ENCODE assay signal across 8 cellular contexts in genomic region chr10:5889624-5890518, GRCh38. TPM values are rescaled to one million over a fixed set of nuclear protein-coding genes. Genes with fewer than 3 reads are reported as not detected.
DNase-seq lines count a peak whose midpoint lies in the region; ATAC-seq and TF ChIP-seq lines count a peak whose summit lies in the region.

Gene ANKRD16, minus strand, starts transcription at chr10:5889893. Its CDS starts 539 bp downstream, at chr10:5889354.
Gene FBH1, plus strand, starts transcription at chr10:5890243. Its CDS starts 103 bp downstream, at chr10:5890346.

- TF ChIP-seq POLR2A in lower leg skin (IDR thresholded peaks at IDR 0.05), result no peak

- no peaks in the 10 kb centered on the region for H3K9me3 ChIP-seq in CD4-positive, CD25-positive, alpha-beta regulatory T cell (ENCODE audit: control insufficient read depth in 2 of 2, low read length in 2 of 2)

- DNase-seq in CD4-positive, CD25-positive, alpha-beta regulatory T cell, result peak; percentile 96 to 99 (median 96)
- DNase-seq in NCI-H774 (lab: John Stamatoyannopoulos, UW) (peak; percentile 97), dorsolateral prefrontal cortex (peak; percentile 94 to 99 (median 97)), lower leg skin (ENCODE audit: low spot score in 2 of 2) (peak; percentile 98 to 100)
- DNase-seq in activated CD4-positive, alpha-beta memory T cell treated with anti-CD3 and anti-CD28 coated beads for 36 hours, result peak; percentile 98
- DNase-seq in stimulated activated CD4-positive, alpha-beta T cell treated with anti-CD3 and anti-CD28 coated beads, Interleukin-4, amount 100 ng/mL, for 4 hours, result peak; percentile 97 to 99

- H3K4me1 Mint-ChIP-seq in CD4-positive, CD25-positive, alpha-beta regulatory T cell, result peaks cover 42 to 66% (median 52%) of the 10 kb centered on the region in 4 donors
- peaks cover 50% of the 10 kb centered on the region for H3K4me1 Mint-ChIP-seq in activated CD4-positive, alpha-beta memory T cell treated with anti-CD3 and anti-CD28 coated beads for 36 hours (ENCODE audit: low read depth)

- WGBS in lower leg skin, 2 donors, result 0% methylated on average over 33 to 53 of the region's 120 CpGs

- peaks cover 53% of the 10 kb centered on the region for H3K4me1 ChIP-seq in CD4-positive, CD25-positive, alpha-beta regulatory T cell (ENCODE audit: control insufficient read depth, insufficient read depth, low read length, poor library complexity, severe bottlenecking)

- H3K4me3 ChIP-seq in CD4-positive, CD25-positive, alpha-beta regulatory T cell (ENCODE audit: low read depth, low read length), result peak within 1 kb of the TSS; percentile 84
- H3K4me3 ChIP-seq in dorsolateral prefrontal cortex, result peak within 1 kb of the TSS; percentile 63 to 97 (median 92)
- H3K4me3 ChIP-seq in lower leg skin (ENCODE audit: low read depth, poor library complexity, severe bottlenecking), result peak within 1 kb of the TSS; percentile 86

- no peaks in the 10 kb centered on the region for H3K27me3 ChIP-seq in CD4-positive, CD25-positive, alpha-beta regulatory T cell (ENCODE audit: control insufficient read depth, insufficient read depth, low read length)
- no peaks in the 10 kb centered on the region for H3K27me3 ChIP-seq in dorsolateral prefrontal cortex

- H3K36me3 ChIP-seq in CD4-positive, CD25-positive, alpha-beta regulatory T cell (ENCODE audit: control insufficient read depth, insufficient read depth, low read length), result peaks cover 13% of the 10 kb centered on the region

- no peaks in the 10 kb centered on the region for H3K9me3 Mint-ChIP-seq in CD4-positive, CD25-positive, alpha-beta regulatory T cell
- H3K9me3 Mint-ChIP-seq in activated CD4-positive, alpha-beta memory T cell treated with anti-CD3 and anti-CD28 coated beads for 36 hours, result no peaks in the 10 kb centered on the region

- peaks cover 26% of the 10 kb centered on the region for H3K36me3 Mint-ChIP-seq in CD4-positive, CD25-positive, alpha-beta regulatory T cell
- peaks cover 25% of the 10 kb centered on the region for H3K36me3 Mint-ChIP-seq in activated CD4-positive, alpha-beta memory T cell treated with anti-CD3 and anti-CD28 coated beads for 36 hours

- TF ChIP-seq CTCF in dorsolateral prefrontal cortex (IDR thresholded peaks at IDR 0.05 in 54 of 56, conservative IDR thresholded peaks at IDR 0.05 in 2 of 56; ENCODE audit: low read depth in 1 of 56, partially characterized antibody in 56 of 56), result peak in 30 of 56 donors; percentile 7 to 56 (median 28)
- TF ChIP-seq CTCF in lower leg skin (IDR thresholded peaks at IDR 0.05), result peak in 1 of 3 donors; percentile 34

- H3K4me3 Mint-ChIP-seq in CD4-positive, CD25-positive, alpha-beta regulatory T cell, result peak within 1 kb of the TSS; percentile 94 to 98 (median 96)
- peak within 1 kb of the TSS; percentile 93 for H3K4me3 Mint-ChIP-seq in activated CD4-positive, alpha-beta memory T cell treated with anti-CD3 and anti-CD28 coated beads for 36 hours

- intact Hi-C loops in activated CD4-positive, alpha-beta memory T cell treated with anti-CD3 and anti-CD28 coated beads for 36 hours (cut with micrococcal nuclease), result loop anchor here (1.0 to 5.0 kb wide), 5 partner anchors 76 to 205 kb away; partner anchors contain the start of genes IL15RA and RBM17
- intact Hi-C loops in dorsolateral prefrontal cortex (cut with DNase I) (loop anchor here (5.0 kb wide), 2 partner anchors 78 to 208 kb away; partner anchors contain the start of genes GDI2 (in 2 of the 2) and TASOR2 (in 2 of the 2)), lower leg skin (cut with DNase I; ENCODE audit: low total_unique reads) (no loop called here)

- POLR2A ChIA-PET in activated CD4-positive, alpha-beta memory T cell treated with anti-CD3 and anti-CD28 coated beads for 36 hours (lab: Charles Lee), result interaction anchor here (0.9 to 2.4 kb wide), 11 partner anchors 27 to 312 kb away, joined by 3 to 20 read pairs (median 5); partner anchors contain the start of genes GDI2, IL15RA and PFKFB3

- H3K27ac Mint-ChIP-seq in CD4-positive, CD25-positive, alpha-beta regulatory T cell, result peak within 1 kb of the TSS; percentile 85 to 95 (median 87)
- H3K27ac Mint-ChIP-seq in activated CD4-positive, alpha-beta memory T cell treated with anti-CD3 and anti-CD28 coated beads for 36 hours, result peak within 1 kb of the TSS; percentile 80

- peak; percentile 84 to 85 for ATAC-seq in CD4-positive, CD25-positive, alpha-beta regulatory T cell (ENCODE audit: low read depth in 2 of 2)
- ATAC-seq in GM19438 (IDR thresholded peaks at IDR 0.05; ENCODE audit: low read depth, unreplicated experiment) (peak; percentile 84), HG03571 (IDR thresholded peaks at IDR 0.05; ENCODE audit: unreplicated experiment) (peak; percentile 87)

- H3K27me3 Mint-ChIP-seq in CD4-positive, CD25-positive, alpha-beta regulatory T cell, result no peaks in the 10 kb centered on the region
- H3K27me3 Mint-ChIP-seq in activated CD4-positive, alpha-beta memory T cell treated with anti-CD3 and anti-CD28 coated beads for 36 hours, result no peaks in the 10 kb centered on the region

- peak within 1 kb of the TSS; percentile 81 for H3K27ac ChIP-seq in CD4-positive, CD25-positive, alpha-beta regulatory T cell (ENCODE audit: insufficient read depth, low read length, poor library complexity, severe bottlenecking)
- H3K27ac ChIP-seq in dorsolateral prefrontal cortex, result peak within 1 kb of the TSS in 53 of 59 donors; percentile 23 to 91 (median 76)

- CTCF ChIA-PET in activated CD4-positive, alpha-beta memory T cell treated with anti-CD3 and anti-CD28 coated beads for 36 hours (lab: Charles Lee), result interaction anchor here (0.7 to 1.8 kb wide), 11 partner anchors 16 to 266 kb away, joined by 3 to 7 read pairs (median 4); partner anchors contain the start of genes GDI2 and IL15RA

RNA-seq across cellular contexts. Expression of gene ANKRD16, which starts in this region (rescaled TPM):
- 4.8 TPM for total RNA-seq in CD4-positive, CD25-positive, alpha-beta regulatory T cell
- 1 to 10 TPM; 3.1 to 6.3 (median 3.4) TPM for polyA plus RNA-seq in CD4-positive, CD25-positive, alpha-beta regulatory T cell
- 1 to 10 TPM; 5.9 to 6.4 TPM for total RNA-seq in activated CD4-positive, alpha-beta memory T cell treated with anti-CD3 and anti-CD28 coated beads for 36 hours
- total RNA-seq in dorsolateral prefrontal cortex, result 10 to 100 TPM; 10.4 to 26.5 (median 18.4) TPM
- 10 to 100 TPM in 3 of 4 donors, 1 to 10 TPM in 1; 9.0 to 23.3 (median 16.6) TPM for total RNA-seq in lower leg skin

RNA-seq across cellular contexts. Expression of gene FBH1, which starts in this region (rescaled TPM):
- total RNA-seq in CD4-positive, CD25-positive, alpha-beta regulatory T cell, result 108 TPM
- 100 to 1,000 TPM in 2 of 4 donors, 10 to 100 TPM in 2; 85.3 to 107 (median 97.0) TPM for polyA plus RNA-seq in CD4-positive, CD25-positive, alpha-beta regulatory T cell
- total RNA-seq in activated CD4-positive, alpha-beta memory T cell treated with anti-CD3 and anti-CD28 coated beads for 36 hours, result 10 to 100 TPM; 57.8 to 63.4 TPM
- total RNA-seq in dorsolateral prefrontal cortex (10 to 100 TPM; 43.3 to 95.3 (median 62.7) TPM), lower leg skin (100 to 1,000 TPM in 1 of 4 donors, 10 to 100 TPM in 3; 76.0 to 100 (median 92.2) TPM)

Comparison
In these comparisons a context has a peak if more than half of its experiments do, and no peak if none do; other contexts are left out.
1. Peak in every context shown above with its lines: DNase-seq, ATAC-seq, H3K4me3 ChIP-seq and H3K27ac ChIP-seq.